Comparison of ENCODE assay signal across 34 cellular contexts in genomic region chr2:55734726-55735125, GRCh38.
"Had no signal": no experiment of that assay in that cellular context is flagged by ENCODE, and none has a peak within 500 bp of the region (broad histone marks: within the 10 kb centered on the region; RNA-seq: fewer than 3 reads in every experiment).

No MANE protein-coding gene starts in this region.

- H3K27me3 ChIP-seq: MG63 had no signal

- H3K4me3 ChIP-seq: MG63 had no signal

- H3K36me3 ChIP-seq: MG63 had no signal

- H3K9me3 ChIP-seq: MG63 had no signal

- DNase-seq: Karpas-422, Kasumi-1, MG63, MM.1S, MV-4-11, NCI-H1048, NCI-H1092 treated with DMSO at 0.1 percent for 48 hours, NCI-H1105, NCI-H1105 treated with DMSO at 0.1 percent for 48 hours, NCI-H1417, NCI-H1417 treated with DMSO at 0.1 percent for 48 hours, NCI-H1436, NCI-H1436 treated with DMSO at 0.1 percent for 48 hours, NCI-H146, NCI-H1694, NCI-H1694 treated with DMSO at 0.1 percent for 48 hours, NCI-H187, NCI-H187 treated with DMSO at 0.1 percent for 48 hours, NCI-H1930, NCI-H2029, NCI-H2029 treated with DMSO at 0.1 percent for 48 hours, NCI-H2081, NCI-H2081 treated with DMSO at 0.1 percent for 48 hours, NCI-H2107, NCI-H2171, NCI-H2171 treated with DMSO at 0.1 percent for 48 hours, NCI-H2227 treated with DMSO at 0.1 percent for 48 hours, NCI-H226, NCI-H345, NCI-H446, NCI-H446 treated with DMSO at 0.1 percent for 48 hours, NCI-H510A, NCI-H510A treated with DMSO at 0.1 percent for 48 hours, NCI-H524 had no signal
